In genomic region chr3:9690451-9691450, GRCh38 we compare ENCODE assay signal across 1 cellular context.
TF ChIP-seq lines count a peak whose summit lies in the region.

No MANE protein-coding gene starts in this region.

TF ChIP-seq in K562, 482 proteins besides CTCF, POLR2A, EP300 and RAD21 (continued from another document):
- TF ChIP-seq CREB5 (CRISPR knock-in tag; IDR thresholded peaks at IDR 0.05), result no peak
- 0 out of 2 replicates have a peak, but pooled peaks have one; percentile 31 for TF ChIP-seq POLR2G (IDR thresholded peaks at IDR 0.05; ENCODE audit: low read depth, low read length)
- 0 out of 2 replicates have a peak, but pooled peaks have one; percentile 47 for TF ChIP-seq TCF7 (IDR thresholded peaks at IDR 0.05; ENCODE audit: borderline replicate concordance)
- TF ChIP-seq, protein P1, sequence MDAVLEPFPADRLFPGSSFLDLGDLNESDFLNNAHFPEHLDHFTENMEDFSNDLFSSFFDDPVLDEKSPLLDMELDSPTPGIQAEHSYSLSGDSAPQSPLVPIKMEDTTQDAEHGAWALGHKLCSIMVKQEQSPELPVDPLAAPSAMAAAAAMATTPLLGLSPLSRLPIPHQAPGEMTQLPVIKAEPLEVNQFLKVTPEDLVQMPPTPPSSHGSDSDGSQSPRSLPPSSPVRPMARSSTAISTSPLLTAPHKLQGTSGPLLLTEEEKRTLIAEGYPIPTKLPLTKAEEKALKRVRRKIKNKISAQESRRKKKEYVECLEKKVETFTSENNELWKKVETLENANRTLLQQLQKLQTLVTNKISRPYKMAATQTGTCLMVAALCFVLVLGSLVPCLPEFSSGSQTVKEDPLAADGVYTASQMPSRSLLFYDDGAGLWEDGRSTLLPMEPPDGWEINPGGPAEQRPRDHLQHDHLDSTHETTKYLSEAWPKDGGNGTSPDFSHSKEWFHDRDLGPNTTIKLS (IDR thresholded peaks at IDR 0.05; ENCODE audit: borderline replicate concordance, low read depth), result no peak
- TF ChIP-seq MED1 (CRISPR knock-in tag; IDR thresholded peaks at IDR 0.05; ENCODE audit: borderline replicate concordance), result no peak
- peak in 1 of 2 experiments; percentile 9; a peak in 2 of 4 replicates for TF ChIP-seq NRF1 (conservative IDR thresholded peaks at IDR 0.05 in 1 of 2, IDR thresholded peaks at IDR 0.05 in 1 of 2)
- no peak for TF ChIP-seq TRIM28 (IDR thresholded peaks at IDR 0.05)
- no peak for TF ChIP-seq DACH1 (IDR thresholded peaks at IDR 0.05; ENCODE audit: partially characterized antibody)
- TF ChIP-seq USF1 (CRISPR knock-in tag; IDR thresholded peaks at IDR 0.05), result no peak
- peak; percentile 31; the same call in 1 of the 2 replicates for TF ChIP-seq POLR2AphosphoS5 (IDR thresholded peaks at IDR 0.05; ENCODE audit: control insufficient read depth, insufficient read depth, low read depth, low read length)
- no peak for TF ChIP-seq CTBP1 (IDR thresholded peaks at IDR 0.05; ENCODE audit: borderline replicate concordance)
- TF ChIP-seq, protein P2, sequence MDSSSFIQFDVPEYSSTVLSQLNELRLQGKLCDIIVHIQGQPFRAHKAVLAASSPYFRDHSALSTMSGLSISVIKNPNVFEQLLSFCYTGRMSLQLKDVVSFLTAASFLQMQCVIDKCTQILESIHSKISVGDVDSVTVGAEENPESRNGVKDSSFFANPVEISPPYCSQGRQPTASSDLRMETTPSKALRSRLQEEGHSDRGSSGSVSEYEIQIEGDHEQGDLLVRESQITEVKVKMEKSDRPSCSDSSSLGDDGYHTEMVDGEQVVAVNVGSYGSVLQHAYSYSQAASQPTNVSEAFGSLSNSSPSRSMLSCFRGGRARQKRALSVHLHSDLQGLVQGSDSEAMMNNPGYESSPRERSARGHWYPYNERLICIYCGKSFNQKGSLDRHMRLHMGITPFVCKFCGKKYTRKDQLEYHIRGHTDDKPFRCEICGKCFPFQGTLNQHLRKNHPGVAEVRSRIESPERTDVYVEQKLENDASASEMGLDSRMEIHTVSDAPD (CRISPR knock-in tag; IDR thresholded peaks at IDR 0.05), result no peak
- no peak for TF ChIP-seq FOXA1 (IDR thresholded peaks at IDR 0.05; ENCODE audit: borderline replicate concordance)
- TF ChIP-seq RB1 (IDR thresholded peaks at IDR 0.05; ENCODE audit: low read depth), result no peak
- TF ChIP-seq NFYB (IDR thresholded peaks at IDR 0.05; ENCODE audit: extremely low read depth, insufficient read length), result no peak
- no peak for TF ChIP-seq ZBTB2 (IDR thresholded peaks at IDR 0.05)
- TF ChIP-seq CREM (IDR thresholded peaks at IDR 0.05; ENCODE audit: low read depth), result peak; percentile 45; the same call in 1 of the 2 replicates
- 0 out of 2 replicates have a peak, but pooled peaks have one; percentile 17 for TF ChIP-seq VEZF1 (CRISPR knock-in tag; IDR thresholded peaks at IDR 0.05)
- no peak for TF ChIP-seq NR1H2 (CRISPR knock-in tag; IDR thresholded peaks at IDR 0.05)
- no peak for TF ChIP-seq KDM4B (IDR thresholded peaks at IDR 0.05; ENCODE audit: borderline replicate concordance in 2 of 2, low read depth in 1 of 2)
TF ChIP-seq in K562: peak in this region for 18.
